In genomic region chr1:192284927-192285326, GRCh38 we compare ENCODE assay signal across 10 cellular contexts.
"Had no signal": no experiment of that assay in that cellular context is flagged by ENCODE, and none has a peak within 500 bp of the region (broad histone marks: within the 10 kb centered on the region; RNA-seq: fewer than 3 reads in every experiment).

No MANE protein-coding gene starts in this region.

- H3K4me1 ChIP-seq: esophagus muscularis mucosa, pancreas, testis had no signal

- ATAC-seq: pancreas; stimulated activated naive CD8-positive, alpha-beta T cell treated with anti-CD3 and anti-CD28 coated beads, Interleukin-15, Interleukin-2, amounts not matched to agents 100 U/mL and 50 U/mL, for 24 hours had no signal

- H3K4me3 ChIP-seq: esophagus muscularis mucosa, pancreas, testis had no signal

- H3K27me3 ChIP-seq: brain microvascular endothelial cell, esophagus muscularis mucosa, pancreas, testis had no signal

- H3K27ac ChIP-seq: brain microvascular endothelial cell, esophagus muscularis mucosa, pancreas, testis had no signal

- H3K36me3 ChIP-seq: brain microvascular endothelial cell, esophagus muscularis mucosa, pancreas had no signal

- H3K9me3 ChIP-seq: testis had no signal

- DNase-seq: amygdala; brain microvascular endothelial cell; glutamatergic neuron; naive B cell; pancreas; stimulated activated CD4-positive, alpha-beta T cell treated with anti-CD3 and anti-CD28 coated beads, Interleukin-4, amount 100 ng/mL, for 1 hour; stimulated activated CD8-positive, alpha-beta memory T cell treated with anti-CD3 and anti-CD28 coated beads, Interleukin-4, amount 100 ng/mL, for 48 hours; stimulated activated naive CD8-positive, alpha-beta T cell treated with anti-CD3 and anti-CD28 coated beads, Interleukin-15, Interleukin-2, amounts not matched to agents 100 U/mL and 50 U/mL, for 24 hours; testis had no signal
